In the genomic region with DNA sequence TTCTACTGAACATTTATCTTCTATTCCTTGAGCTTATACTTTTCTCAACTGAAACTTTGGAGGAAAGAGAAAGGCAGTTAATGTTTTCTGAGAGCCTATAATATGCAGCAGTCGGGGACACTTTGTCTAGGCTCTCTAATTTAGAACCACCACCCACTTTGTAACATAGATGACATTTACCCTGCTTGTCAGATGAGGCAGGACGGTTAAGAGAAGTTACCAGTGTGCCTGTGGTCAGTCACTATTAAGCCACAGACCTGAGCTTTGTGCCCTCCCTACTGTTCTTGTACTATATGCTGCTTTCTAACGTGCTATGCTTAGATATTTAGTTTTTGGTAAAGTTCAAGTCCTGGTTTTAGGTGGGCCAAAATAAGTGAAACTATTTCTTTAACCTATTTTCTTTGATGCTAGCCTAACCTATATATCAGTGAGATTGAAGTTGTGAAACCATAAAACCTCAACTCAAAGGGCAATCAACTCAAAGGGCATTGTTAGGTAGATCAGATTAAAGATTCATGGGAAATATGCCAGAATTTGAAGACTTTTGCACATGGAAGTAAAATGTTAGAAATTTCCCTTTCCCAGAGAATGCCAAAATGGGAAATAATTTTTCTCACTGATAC, we compare ENCODE assay signal across 24 cellular contexts.
DNase-seq lines count a peak whose midpoint lies in the region; ATAC-seq and TF ChIP-seq lines count a peak whose summit lies in the region.
"Had no signal": no experiment of that assay in that cellular context is flagged by ENCODE, and none has a peak within 500 bp of the region (broad histone marks: within the 10 kb centered on the region; RNA-seq: fewer than 3 reads in every experiment).

No MANE protein-coding gene starts in this region.

- POLR2A ChIA-PET in activated CD4-positive, alpha-beta memory T cell treated with anti-CD3 and anti-CD28 coated beads for 36 hours (lab: Charles Lee), result no interaction called here

- peak overlapping the region in 3 of 4 donors; percentile 10 to 40 (median 38) for H3K27ac ChIP-seq in transverse colon
- H3K27ac ChIP-seq: ascending aorta, esophagus muscularis mucosa, gastrocnemius medialis, HL-60 had no signal

- no peak overlapping the region for H3K4me3 Mint-ChIP-seq in activated naive CD8-positive, alpha-beta T cell treated with anti-CD3 and anti-CD28 coated beads, Interleukin-2, amount 50 U/mL, for 24 hours
- no peak overlapping the region for H3K4me3 Mint-ChIP-seq in activated naive CD8-positive, alpha-beta T cell treated with anti-CD3 and anti-CD28 coated beads for 36 hours
- no peak overlapping the region for H3K4me3 Mint-ChIP-seq in T-helper 17 cell
- H3K4me3 Mint-ChIP-seq in mesothelial cell of epicardium, result no peak overlapping the region
- H3K4me3 Mint-ChIP-seq in activated CD4-positive, alpha-beta memory T cell treated with anti-CD3 and anti-CD28 coated beads for 36 hours, result no peak overlapping the region
- H3K4me3 Mint-ChIP-seq: activated B cell treated with CpG ODN at 0.5 μM for 24 hours; activated naive CD4-positive, alpha-beta T cell treated with anti-CD3 and anti-CD28 coated beads for 36 hours; activated T-cell treated with anti-CD3 and anti-CD28 coated beads, Interleukin-2, amount 50 U/mL, for 24 hours; IgD-negative memory B cell had no signal

- H3K9me3 ChIP-seq in T-helper 17 cell (ENCODE audit: control insufficient read depth, low read length, poor library complexity, severe bottlenecking) (no peaks in the 10 kb centered on the region), transverse colon (no peaks in the 10 kb centered on the region)
- H3K9me3 ChIP-seq: ascending aorta, esophagus muscularis mucosa, gastrocnemius medialis, SK-N-SH had no signal

- TF ChIP-seq CTCF in mesothelial cell of epicardium (IDR thresholded peaks at IDR 0.05; ENCODE audit: unreplicated experiment), result no peak
- no peak for TF ChIP-seq CTCF in transverse colon (IDR thresholded peaks at IDR 0.05)

- no peak for TF ChIP-seq EP300 in transverse colon (IDR thresholded peaks at IDR 0.05; ENCODE audit: low read depth)

- H3K9me3 Mint-ChIP-seq in activated naive CD8-positive, alpha-beta T cell treated with anti-CD3 and anti-CD28 coated beads, Interleukin-2, amount 50 U/mL, for 24 hours, result no peaks in the 10 kb centered on the region
- no peaks in the 10 kb centered on the region for H3K9me3 Mint-ChIP-seq in activated naive CD8-positive, alpha-beta T cell treated with anti-CD3 and anti-CD28 coated beads for 36 hours
- peaks cover 4% of the 10 kb centered on the region for H3K9me3 Mint-ChIP-seq in mesothelial cell of epicardium
- no peaks in the 10 kb centered on the region for H3K9me3 Mint-ChIP-seq in activated CD4-positive, alpha-beta memory T cell treated with anti-CD3 and anti-CD28 coated beads for 36 hours
- H3K9me3 Mint-ChIP-seq: activated B cell treated with CpG ODN at 0.5 μM for 24 hours; activated naive CD4-positive, alpha-beta T cell treated with anti-CD3 and anti-CD28 coated beads for 36 hours; activated T-cell treated with anti-CD3 and anti-CD28 coated beads, Interleukin-2, amount 50 U/mL, for 24 hours; IgD-negative memory B cell had no signal

- no peaks in the 10 kb centered on the region for H3K36me3 Mint-ChIP-seq in activated naive CD8-positive, alpha-beta T cell treated with anti-CD3 and anti-CD28 coated beads, Interleukin-2, amount 50 U/mL, for 24 hours (ENCODE audit: low read depth)
- H3K36me3 Mint-ChIP-seq in activated naive CD8-positive, alpha-beta T cell treated with anti-CD3 and anti-CD28 coated beads for 36 hours, result no peaks in the 10 kb centered on the region
- H3K36me3 Mint-ChIP-seq in T-helper 17 cell (ENCODE audit: low read depth) (no peaks in the 10 kb centered on the region), mesothelial cell of epicardium (no peaks in the 10 kb centered on the region)
- no peaks in the 10 kb centered on the region for H3K36me3 Mint-ChIP-seq in activated CD4-positive, alpha-beta memory T cell treated with anti-CD3 and anti-CD28 coated beads for 36 hours
- H3K36me3 Mint-ChIP-seq: IgD-negative memory B cell had no signal

- peaks cover 28% of the 10 kb centered on the region for H3K4me1 Mint-ChIP-seq in activated naive CD8-positive, alpha-beta T cell treated with anti-CD3 and anti-CD28 coated beads, Interleukin-2, amount 50 U/mL, for 24 hours
- H3K4me1 Mint-ChIP-seq in activated naive CD8-positive, alpha-beta T cell treated with anti-CD3 and anti-CD28 coated beads for 36 hours, result peaks cover 15% of the 10 kb centered on the region
- H3K4me1 Mint-ChIP-seq in T-helper 17 cell, result peaks cover 9% of the 10 kb centered on the region
- H3K4me1 Mint-ChIP-seq in mesothelial cell of epicardium, result peaks cover 49% of the 10 kb centered on the region
- peaks cover 17% of the 10 kb centered on the region for H3K4me1 Mint-ChIP-seq in activated CD4-positive, alpha-beta memory T cell treated with anti-CD3 and anti-CD28 coated beads for 36 hours (ENCODE audit: low read depth)

- CTCF ChIA-PET in activated CD4-positive, alpha-beta memory T cell treated with anti-CD3 and anti-CD28 coated beads for 36 hours (lab: Charles Lee), result interaction anchor here (1.0 to 1.3 kb wide), 2 partner anchors 55 to 265 kb away, joined by 3 read pairs; no protein-coding TSS in a partner anchor

- TF ChIP-seq POLR2A in transverse colon (IDR thresholded peaks at IDR 0.05), result no peak

- ATAC-seq in activated naive CD8-positive, alpha-beta T cell treated with anti-CD3 and anti-CD28 coated beads, Interleukin-2, amount 50 U/mL, for 24 hours, result peak; percentile 28
- ATAC-seq in T-helper 17 cell, result no peak
- ATAC-seq: gastrocnemius medialis had no signal

- no peak for DNase-seq in activated naive CD8-positive, alpha-beta T cell treated with anti-CD3 and anti-CD28 coated beads, Interleukin-2, amount 50 U/mL, for 24 hours
- no peak for DNase-seq in activated naive CD8-positive, alpha-beta T cell treated with anti-CD3 and anti-CD28 coated beads for 36 hours
- no peak for DNase-seq in T-helper 17 cell
- DNase-seq in mesothelial cell of epicardium (ENCODE audit: low spot score in 2 of 2, unreplicated experiment in 2 of 2), result no peak
- no peak for DNase-seq in transverse colon
- DNase-seq in NCI-H748 (lab: John Stamatoyannopoulos, UW; ENCODE audit: unreplicated experiment), result no peak
- no peak for DNase-seq in NCI-H1694 (lab: John Stamatoyannopoulos, UW)
- DNase-seq in activated CD4-positive, alpha-beta memory T cell treated with anti-CD3 and anti-CD28 coated beads for 36 hours, result no peak
- DNase-seq: activated B cell treated with CpG ODN at 0.5 μM for 24 hours; activated naive CD4-positive, alpha-beta T cell treated with anti-CD3 and anti-CD28 coated beads for 36 hours; activated T-cell treated with anti-CD3 and anti-CD28 coated beads, Interleukin-2, amount 50 U/mL, for 24 hours; EL; gastrocnemius medialis; kidney glomerular epithelial cell; MG63; NCI-H1694 treated with DMSO at 0.1 percent for 48 hours; RPMI8226; SK-N-SH; stimulated activated CD4-positive, alpha-beta T cell treated with anti-CD3 and anti-CD28 coated beads, Interleukin-12 subunit alpha, Interleukin-12 subunit beta, amount 100 ng/mL, for 4 hours; T-helper 9 cell had no signal

- in situ Hi-C loops in transverse colon (cut with MboI; ENCODE audit: low pct_ligation_motif_present in 1 of 4, low pct_unique_long_range_greater_than_20kb in 1 of 4, low sequenced_read_pairs in 3 of 4), result no loop called here

- H3K4me3 ChIP-seq in transverse colon, result no peak overlapping the region
- H3K4me3 ChIP-seq: ascending aorta, esophagus muscularis mucosa, gastrocnemius medialis, MG63 had no signal

- H3K36me3 ChIP-seq in transverse colon, result no peaks in the 10 kb centered on the region
- H3K36me3 ChIP-seq: ascending aorta, esophagus muscularis mucosa, gastrocnemius medialis, MG63 had no signal

- H3K27me3 ChIP-seq in transverse colon, result no peaks in the 10 kb centered on the region
- H3K27me3 ChIP-seq: ascending aorta, esophagus muscularis mucosa, gastrocnemius medialis, MG63 had no signal

- H3K27me3 Mint-ChIP-seq in activated naive CD8-positive, alpha-beta T cell treated with anti-CD3 and anti-CD28 coated beads, Interleukin-2, amount 50 U/mL, for 24 hours, result peaks cover 6% of the 10 kb centered on the region
- peaks cover 8% of the 10 kb centered on the region for H3K27me3 Mint-ChIP-seq in activated naive CD8-positive, alpha-beta T cell treated with anti-CD3 and anti-CD28 coated beads for 36 hours
- H3K27me3 Mint-ChIP-seq in T-helper 17 cell (no peaks in the 10 kb centered on the region), mesothelial cell of epicardium (ENCODE audit: low read depth) (no peaks in the 10 kb centered on the region)
- H3K27me3 Mint-ChIP-seq in activated CD4-positive, alpha-beta memory T cell treated with anti-CD3 and anti-CD28 coated beads for 36 hours, result peaks cover 1% of the 10 kb centered on the region
- H3K27me3 Mint-ChIP-seq: activated B cell treated with CpG ODN at 0.5 μM for 24 hours, IgD-negative memory B cell had no signal

- intact Hi-C loops in transverse colon (cut with DNase I; ENCODE audit: low total_unique reads), result no loop called here
- intact Hi-C loops in activated CD4-positive, alpha-beta memory T cell treated with anti-CD3 and anti-CD28 coated beads for 36 hours (cut with micrococcal nuclease), result no loop called here

- H3K4me1 ChIP-seq in transverse colon, result peaks cover 0 to 44% (median 14%) of the 10 kb centered on the region in 4 donors

- 19 to 40% methylated on average over 3 of the region's 3 CpGs for WGBS in transverse colon (ENCODE audit: low coverage in 1 of 2), 2 donors

- H3K27ac Mint-ChIP-seq in activated naive CD8-positive, alpha-beta T cell treated with anti-CD3 and anti-CD28 coated beads, Interleukin-2, amount 50 U/mL, for 24 hours, result no peak overlapping the region
- no peak overlapping the region for H3K27ac Mint-ChIP-seq in activated naive CD8-positive, alpha-beta T cell treated with anti-CD3 and anti-CD28 coated beads for 36 hours
- H3K27ac Mint-ChIP-seq in T-helper 17 cell (peak overlapping the region; percentile 60), mesothelial cell of epicardium (peak overlapping the region; percentile 96)
- no peak overlapping the region for H3K27ac Mint-ChIP-seq in activated CD4-positive, alpha-beta memory T cell treated with anti-CD3 and anti-CD28 coated beads for 36 hours
- H3K27ac Mint-ChIP-seq: activated B cell treated with CpG ODN at 0.5 μM for 24 hours; activated naive CD4-positive, alpha-beta T cell treated with anti-CD3 and anti-CD28 coated beads for 36 hours; activated T-cell treated with anti-CD3 and anti-CD28 coated beads, Interleukin-2, amount 50 U/mL, for 24 hours had no signal

Comparison
In these comparisons a context has a peak if more than half of its experiments do, and no peak if none do; other contexts are left out.
1. H3K27ac Mint-ChIP-seq: peak in T-helper 17 cell (single experiment) and mesothelial cell of epicardium (single experiment); none in activated naive CD8-positive, alpha-beta T cell treated with anti-CD3 and anti-CD28 coated beads, Interleukin-2, amount 50 U/mL, for 24 hours (single experiment), activated naive CD8-positive, alpha-beta T cell treated with anti-CD3 and anti-CD28 coated beads for 36 hours (single experiment) and activated CD4-positive, alpha-beta memory T cell treated with anti-CD3 and anti-CD28 coated beads for 36 hours (single experiment).